ENCODE assay signal across 8 cellular contexts in the genomic region with DNA sequence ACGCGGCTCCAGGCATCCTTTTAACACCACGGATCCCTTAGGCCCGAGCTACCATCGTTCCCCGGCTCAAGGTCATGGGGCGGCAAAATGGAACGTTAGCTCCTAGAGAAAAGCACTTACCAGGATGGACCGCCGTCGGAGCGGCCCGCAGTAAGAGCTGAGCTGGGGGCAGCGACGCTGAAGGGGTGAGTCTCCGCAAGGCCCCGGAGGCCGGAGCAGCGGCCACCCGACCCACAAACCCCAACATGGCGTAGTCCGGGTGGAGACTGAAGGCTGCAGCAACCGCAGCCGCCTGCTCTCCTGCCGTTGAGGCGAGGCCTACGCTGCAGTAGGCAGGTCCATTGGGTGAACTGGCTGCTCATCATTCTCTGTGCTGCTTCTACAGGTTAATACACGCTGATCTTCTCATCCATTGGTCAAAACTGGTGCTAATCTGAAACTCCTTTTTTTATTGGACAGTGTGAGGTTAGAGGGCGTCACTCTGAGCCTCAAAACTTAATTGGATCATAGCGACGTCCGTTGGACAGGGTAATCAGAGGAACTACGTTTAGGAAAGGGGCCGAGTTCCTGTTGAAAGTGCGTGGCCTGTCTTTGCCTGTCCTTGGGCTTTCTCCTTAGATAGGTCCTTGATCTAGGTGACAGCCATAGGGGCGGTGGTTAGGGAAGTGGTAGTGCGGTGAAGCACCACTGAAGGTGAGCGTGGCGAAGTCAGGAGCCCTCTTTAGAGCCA. TPM values are rescaled to one million over a fixed set of nuclear protein-coding genes. Genes with fewer than 3 reads are reported as not detected.
DNase-seq lines count a peak whose midpoint lies in the region; ATAC-seq, FAIRE-seq and TF ChIP-seq lines count a peak whose summit lies in the region.

ATP5F1B (minus strand) TSS at position 268 of the 730 bp plus-strand sequence; CDS start at position 247, 21 bp downstream.

- ATAC-seq in GM21526 (IDR thresholded peaks at IDR 0.05; ENCODE audit: low FRiP score, unreplicated experiment): peak; percentile 97

- H3K9me3 ChIP-seq in OCI-LY7 (ENCODE audit: low read length) (no peaks in the 10 kb centered on the region), endothelial cell of umbilical vein (replicated peaks; ENCODE audit: control insufficient read depth, insufficient read depth, low read length) (no peaks in the 10 kb centered on the region)

- no peaks in the 10 kb centered on the region for H3K9me1 ChIP-seq in endothelial cell of umbilical vein (replicated peaks; ENCODE audit: control insufficient read depth, extremely low read depth, insufficient read depth, low read length)

- DNase-seq in D721Med (ENCODE audit: insufficient read length, low spot score) (peak; percentile 91), HuH-7.5 (ENCODE audit: low spot score) (peak; percentile 98), OCI-LY7 (ENCODE audit: low spot score) (peak; percentile 99), activated T-cell treated with anti-CD3 and anti-CD28 coated beads for 1 hour (ENCODE audit: low read depth) (peak; percentile 71), endothelial cell of umbilical vein (ENCODE audit: low read depth, low spot score) (peak; percentile 100), midbrain (lab: John Stamatoyannopoulos, UW) (peak; percentile 98)
- DNase-seq in stimulated activated CD8-positive, alpha-beta memory T cell treated with anti-CD3 and anti-CD28 coated beads, Interleukin-2, amount 100 ng/mL, for 1 hour (ENCODE audit: low read depth in 2 of 2): peak; percentile 70 to 77

- H3K4me2 ChIP-seq in OCI-LY7 (ENCODE audit: low read length): peak within 1 kb of the TSS; percentile 97
- H3K4me2 ChIP-seq in endothelial cell of umbilical vein (ENCODE audit: insufficient read depth, low read length): peak within 1 kb of the TSS; percentile 92

- FAIRE-seq in D721Med (lab: Jason Lieb, UNC): peak; percentile 89
- peak; percentile 97 for FAIRE-seq in endothelial cell of umbilical vein (lab: Jason Lieb, UNC)

- H3K79me2 ChIP-seq in OCI-LY7 (ENCODE audit: insufficient read depth, low read depth, low read length) (peaks cover 49% of the 10 kb centered on the region), endothelial cell of umbilical vein (ENCODE audit: control insufficient read depth, insufficient read depth, low read length) (peaks cover 42% of the 10 kb centered on the region)

- BruUV-seq in OCI-LY7 (replicated peaks; lab: Mats Ljungman, UMichigan) (no TSS peak), endothelial cell of umbilical vein (replicated peaks; lab: Mats Ljungman, UMichigan) (no TSS peak)

- TF ChIP-seq POLR2A in endothelial cell of umbilical vein (IDR thresholded peaks at IDR 0.05; ENCODE audit: low read depth, low read length): peak; percentile 99

- peak within 1 kb of the TSS; percentile 88 for H3K4me3 ChIP-seq in OCI-LY7 (ENCODE audit: low read depth, low read length, poor library complexity, severe bottlenecking)
- H3K4me3 ChIP-seq in endothelial cell of umbilical vein (replicated peaks in 1 of 3; ENCODE audit: insufficient read depth in 1 of 3, low read depth in 1 of 3, low read length in 3 of 3): peak within 1 kb of the TSS; percentile 72 to 86 (median 84)

- POLR2A ChIA-PET in OCI-LY7 (lab: Charles Lee): interaction anchor here (0.6 to 3.7 kb wide), 10 partner anchors 10 to 466 kb away, joined by 3 to 26 read pairs (median 4); partner anchors contain the start of genes BAZ2A and NACA
- POLR2A ChIA-PET in endothelial cell of umbilical vein (lab: Charles Lee): interaction anchor here (1.0 to 1.3 kb wide), 3 partner anchors 9 to 80 kb away, joined by 3 to 9 read pairs (median 9); partner anchors contain the start of gene NACA

- H3K36me3 ChIP-seq in OCI-LY7 (ENCODE audit: insufficient read depth, low read length): peaks cover 47% of the 10 kb centered on the region
- H3K36me3 ChIP-seq in endothelial cell of umbilical vein (ENCODE audit: control insufficient read depth in 2 of 2, extremely low read depth in 1 of 2, insufficient read depth in 2 of 2, low read length in 2 of 2): peaks cover 16 to 23% of the 10 kb centered on the region in 2 experiments

- peak within 1 kb of the TSS; percentile 87 for H3K9ac ChIP-seq in endothelial cell of umbilical vein (replicated peaks; ENCODE audit: extremely low read depth, insufficient read depth, low read length)

- H2AFZ ChIP-seq in OCI-LY7 (ENCODE audit: low read length) (peak within 1 kb of the TSS; percentile 86), endothelial cell of umbilical vein (ENCODE audit: low read depth, low read length) (peak within 1 kb of the TSS; percentile 50)

- H4K20me1 ChIP-seq in OCI-LY7 (ENCODE audit: insufficient read depth, low read length): peaks cover 25% of the 10 kb centered on the region
- H4K20me1 ChIP-seq in endothelial cell of umbilical vein (replicated peaks; ENCODE audit: control insufficient read depth, extremely low read depth, insufficient read depth, low read length): peaks cover 6% of the 10 kb centered on the region

- CTCF ChIA-PET in OCI-LY7 (lab: Charles Lee; ENCODE audit: unreplicated experiment): interaction anchor here (0.5 to 2.7 kb wide), 4 partner anchors 9 to 424 kb away, joined by 3 to 22 read pairs (median 3); no protein-coding TSS in a partner anchor
- CTCF ChIA-PET in endothelial cell of umbilical vein (lab: Charles Lee): interaction anchor here (1.3 to 1.7 kb wide), 2 partner anchors 9 to 356 kb away, joined by 3 to 20 read pairs; no protein-coding TSS in a partner anchor

- H3K4me1 ChIP-seq in OCI-LY7 (ENCODE audit: insufficient read depth, low read length, poor library complexity, severe bottlenecking) (peaks cover 22% of the 10 kb centered on the region), endothelial cell of umbilical vein (ENCODE audit: control insufficient read depth, extremely low read depth, insufficient read depth, low read length) (peaks cover 15% of the 10 kb centered on the region)

- dilution Hi-C loops in endothelial cell of umbilical vein (cut with MboI; ENCODE audit: extremely low pct_ligation_motif_present, low sequenced_read_pairs): no loop called here

- H3K27ac ChIP-seq in OCI-LY7 (ENCODE audit: low read depth, low read length, poor library complexity, severe bottlenecking): peak within 1 kb of the TSS; percentile 81
- H3K27ac ChIP-seq in endothelial cell of umbilical vein (ENCODE audit: insufficient read depth, low read depth, low read length): peak within 1 kb of the TSS; percentile 50

- no peaks in the 10 kb centered on the region for H3K9me2 ChIP-seq in OCI-LY7 (ENCODE audit: insufficient read depth, low read length)

- intact Hi-C loops in OCI-LY7 (cut with micrococcal nuclease; ENCODE audit: unreplicated experiment) (loop anchor here (2.0 kb wide), 2 partner anchors 43 to 79 kb away; partner anchors contain the start of genes NACA and PTGES3), endothelial cell of umbilical vein (cut with micrococcal nuclease) (loop anchor here (1.0 kb wide), 3 partner anchors 9 to 422 kb away; partner anchors contain the start of genes NABP2 and NACA)

- TF ChIP-seq CTCF in D721Med (IDR thresholded peaks at IDR 0.05; ENCODE audit: insufficient read depth, missing control alignments): no peak
- TF ChIP-seq CTCF in OCI-LY7 (conservative IDR thresholded peaks at IDR 0.05; ENCODE audit: low read length): no peak
- TF ChIP-seq CTCF in endothelial cell of umbilical vein (IDR thresholded peaks at IDR 0.05; ENCODE audit: extremely low read depth in 1 of 2, insufficient read depth in 1 of 2, low read depth in 1 of 2, low read length in 2 of 2): no peak

- H3K27me3 ChIP-seq in endothelial cell of umbilical vein (ENCODE audit: control insufficient read depth in 2 of 2, insufficient read depth in 2 of 2, low read length in 2 of 2): no peaks in the 10 kb centered on the region

TF ChIP-seq in endothelial cell of umbilical vein, 7 proteins besides CTCF, POLR2A, EP300 and RAD21:
- TF ChIP-seq POLR2AphosphoS5 (IDR thresholded peaks at IDR 0.05; ENCODE audit: insufficient read depth, low read depth, low read length) (peak; percentile 98), FOS (IDR thresholded peaks at IDR 0.05; ENCODE audit: borderline replicate concordance, insufficient read depth, low read length) (no peak), GATA2 (IDR thresholded peaks at IDR 0.05; ENCODE audit: insufficient read depth, insufficient read length, low read depth, low read length) (no peak), MAX (IDR thresholded peaks at IDR 0.05; ENCODE audit: insufficient read depth, insufficient read length) (no peak), MYC (IDR thresholded peaks at IDR 0.05; ENCODE audit: low read depth, low read length) (peak; percentile 22)

RNA-seq across cellular contexts. Expression of gene ATP5F1B, which starts in this region (rescaled TPM):
- total RNA-seq in OCI-LY7 (2014; rRNA removed; shearing (Covaris generic)): 348 and 385 TPM in 2 replicates
- 732 and 737 TPM in 2 replicates for total RNA-seq in OCI-LY7 (2022)
- 520 and 590 TPM in 2 replicates for total RNA-seq in endothelial cell of umbilical vein
- polyA plus RNA-seq in endothelial cell of umbilical vein: 829 and 941 TPM in 2 replicates
- polyA plus RNA-seq in endothelial cell of umbilical vein (2011; cell fraction: cytosol; rRNA removed): 770 and 805 TPM in 2 replicates
- polyA plus RNA-seq in endothelial cell of umbilical vein (2011; cell fraction: nucleus; rRNA removed): 569 and 590 TPM in 2 replicates
- 848 and 969 TPM in 2 replicates for polyA plus RNA-seq in endothelial cell of umbilical vein (2012)
- polyA minus RNA-seq in endothelial cell of umbilical vein: 1,149 and 1,211 TPM in 2 replicates
- polyA minus RNA-seq in endothelial cell of umbilical vein (2011; cell fraction: cytosol; rRNA and poly(A)+ RNA removed): 887 TPM
- 125 and 191 TPM in 2 replicates for polyA minus RNA-seq in endothelial cell of umbilical vein (2011; cell fraction: nucleus; rRNA and poly(A)+ RNA removed)

Comparison
In these comparisons a context has a peak if more than half of its experiments do, and no peak if none do; other contexts are left out.
1. Peak in every context shown above with its lines: DNase-seq, ATAC-seq, H3K4me3 ChIP-seq and H3K27ac ChIP-seq.